19 cellular contexts compared by ENCODE assay signal in the genomic region with DNA sequence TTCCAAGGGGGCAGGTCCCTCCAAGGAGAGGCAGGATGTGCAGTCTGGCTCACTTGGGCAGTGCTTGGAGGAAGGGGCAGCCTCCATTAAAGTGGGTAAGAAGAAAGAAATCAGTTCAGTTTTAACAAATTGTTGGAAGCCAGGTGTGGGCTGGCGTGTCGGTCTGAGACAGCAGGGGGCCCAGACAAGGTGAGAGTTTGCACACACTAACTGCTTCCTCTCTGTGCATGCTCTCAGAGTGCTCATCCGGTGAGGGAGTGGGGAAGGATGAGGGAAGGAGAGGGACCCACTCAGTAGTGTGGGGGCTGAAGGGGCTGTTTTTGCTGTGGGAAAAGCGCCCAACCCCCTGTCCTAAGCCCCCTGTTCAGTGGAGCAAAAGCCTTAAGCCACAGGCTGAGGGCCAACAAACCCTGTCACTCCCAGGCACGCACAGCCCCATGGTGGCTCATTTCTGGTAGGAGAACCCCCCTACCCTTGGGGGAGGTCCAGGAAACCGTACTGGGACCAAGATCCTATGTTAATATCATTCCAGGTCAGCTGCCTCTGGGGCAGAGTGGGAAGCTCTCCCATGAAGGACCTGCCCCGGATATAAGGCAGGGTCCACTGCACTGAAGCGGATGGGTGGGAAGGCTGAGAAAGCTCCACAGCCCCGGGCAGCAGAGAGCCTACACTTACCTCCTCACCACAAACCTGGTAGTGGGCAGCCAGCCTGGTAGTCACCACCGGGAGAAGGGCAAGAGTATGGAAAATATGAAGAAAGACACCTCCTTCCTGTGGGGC. TPM values are rescaled to one million over a fixed set of nuclear protein-coding genes. Genes with fewer than 3 reads are reported as not detected.
A peak's percentile ranks its signal among the peaks of the same experiment; 100 is the strongest.
DNase-seq lines count a peak whose midpoint lies in the region; ATAC-seq and TF ChIP-seq lines count a peak whose summit lies in the region.
"Had no signal": no experiment of that assay in that cellular context is flagged by ENCODE, and none has a peak within 500 bp of the region (broad histone marks: within the 10 kb centered on the region; RNA-seq: fewer than 3 reads in every experiment).

No MANE protein-coding gene starts in this region.

- ATAC-seq in activated naive CD8-positive, alpha-beta T cell treated with anti-CD3 and anti-CD28 coated beads, Interleukin-2, amount 10 ng/mL, durations not matched to agents 7 days and 5 days (ENCODE audit: low read depth) = peak; percentile 67
- ATAC-seq in activated naive CD8-positive, alpha-beta T cell treated with anti-CD3 and anti-CD28 coated beads, Interleukin-2, amount 50 U/mL, for 24 hours = no peak
- ATAC-seq in left colon = no peak

- peaks cover 7% of the 10 kb centered on the region for H3K4me1 ChIP-seq in endodermal cell (ENCODE audit: control insufficient read depth, insufficient read depth, low read length)
- H3K4me1 ChIP-seq in sigmoid colon = peaks cover 0 to 14% (median 8%) of the 10 kb centered on the region in 4 donors

- no peak overlapping the region for H3K27ac Mint-ChIP-seq in activated naive CD8-positive, alpha-beta T cell treated with anti-CD3 and anti-CD28 coated beads, Interleukin-2, amount 10 ng/mL, durations not matched to agents 7 days and 5 days
- H3K27ac Mint-ChIP-seq in activated naive CD8-positive, alpha-beta T cell treated with anti-CD3 and anti-CD28 coated beads, Interleukin-2, amount 50 U/mL, for 24 hours = no peak overlapping the region
- H3K27ac Mint-ChIP-seq in endodermal cell = peak overlapping the region; percentile 8
- H3K27ac Mint-ChIP-seq: HFFc6 had no signal

- H3K27me3 ChIP-seq in endodermal cell (ENCODE audit: control insufficient read depth, insufficient read depth, low read length, poor library complexity, severe bottlenecking) = no peaks in the 10 kb centered on the region
- H3K27me3 ChIP-seq in sigmoid colon = no peaks in the 10 kb centered on the region
- H3K27me3 ChIP-seq: Peyer's patch had no signal

- TF ChIP-seq CTCF in endodermal cell (conservative IDR thresholded peaks at IDR 0.05) (no peak), sigmoid colon (IDR thresholded peaks at IDR 0.05) (no peak)

- no peak for TF ChIP-seq POLR2A in sigmoid colon (IDR thresholded peaks at IDR 0.05)

- no peak for DNase-seq in activated naive CD8-positive, alpha-beta T cell treated with anti-CD3 and anti-CD28 coated beads, Interleukin-2, amount 10 ng/mL, durations not matched to agents 7 days and 5 days
- no peak for DNase-seq in activated naive CD8-positive, alpha-beta T cell treated with anti-CD3 and anti-CD28 coated beads, Interleukin-2, amount 50 U/mL, for 24 hours
- peak; percentile 57 for DNase-seq in Jurkat, Clone E6-1 (ENCODE audit: low read depth, low spot score)
- DNase-seq in endodermal cell (peak; percentile 56), sigmoid colon (peak; percentile 44), left colon (no peak), NCI-H1417 treated with DMSO at 0.1 percent for 48 hours (lab: John Stamatoyannopoulos, UW) (no peak), T-helper 1 cell (no peak)
- DNase-seq: AML-193, DMS53, GOT3, HFFc6, NCI-H1092, NCI-H187, NCI-H446, SHP77 had no signal

- no peak for TF ChIP-seq EP300 in sigmoid colon (IDR thresholded peaks at IDR 0.05)

- no peaks in the 10 kb centered on the region for H3K36me3 ChIP-seq in endodermal cell (ENCODE audit: control insufficient read depth, insufficient read depth, low read length)
- no peaks in the 10 kb centered on the region for H3K36me3 ChIP-seq in sigmoid colon
- H3K36me3 ChIP-seq: Peyer's patch had no signal

- H3K4me3 ChIP-seq in Jurkat, Clone E6-1 (ENCODE audit: low read length) = no peak overlapping the region
- no peak overlapping the region for H3K4me3 ChIP-seq in endodermal cell (ENCODE audit: low read length)
- H3K4me3 ChIP-seq in sigmoid colon = no peak overlapping the region
- H3K4me3 ChIP-seq: Peyer's patch had no signal

- peaks cover 1% of the 10 kb centered on the region for H3K27me3 Mint-ChIP-seq in activated naive CD8-positive, alpha-beta T cell treated with anti-CD3 and anti-CD28 coated beads, Interleukin-2, amount 10 ng/mL, durations not matched to agents 7 days and 5 days
- no peaks in the 10 kb centered on the region for H3K27me3 Mint-ChIP-seq in activated naive CD8-positive, alpha-beta T cell treated with anti-CD3 and anti-CD28 coated beads, Interleukin-2, amount 50 U/mL, for 24 hours
- peaks cover 2% of the 10 kb centered on the region for H3K27me3 Mint-ChIP-seq in endodermal cell (ENCODE audit: insufficient read depth)

- 88 to 100% methylated on average over 2 to 10 of the region's 10 CpGs for WGBS in endodermal cell (ENCODE audit: insufficient coverage in 1 of 2, insufficient read length in 1 of 2), 2 experiments
- 75 to 89% methylated on average over 10 of the region's 10 CpGs for WGBS in sigmoid colon, 2 donors

- POLR2A ChIA-PET in activated naive CD8-positive, alpha-beta T cell treated with anti-CD3 and anti-CD28 coated beads, Interleukin-2, amount 10 ng/mL, durations not matched to agents 7 days and 5 days (lab: Charles Lee) = no interaction called here

- H3K9me3 ChIP-seq in endodermal cell (ENCODE audit: control insufficient read depth, low read length) (peaks cover 14% of the 10 kb centered on the region), sigmoid colon (no peaks in the 10 kb centered on the region)
- H3K9me3 ChIP-seq: Peyer's patch had no signal

- intact Hi-C loops in sigmoid colon (cut with DNase I) (no loop called here), left colon (cut with DNase I, micrococcal nuclease) (no loop called here)

- H3K27ac ChIP-seq in endodermal cell (ENCODE audit: low read depth, low read length) (no peak overlapping the region), sigmoid colon (no peak overlapping the region)
- H3K27ac ChIP-seq: KMS-11, Peyer's patch had no signal

- H3K9me3 Mint-ChIP-seq in activated naive CD8-positive, alpha-beta T cell treated with anti-CD3 and anti-CD28 coated beads, Interleukin-2, amount 10 ng/mL, durations not matched to agents 7 days and 5 days = no peaks in the 10 kb centered on the region
- no peaks in the 10 kb centered on the region for H3K9me3 Mint-ChIP-seq in activated naive CD8-positive, alpha-beta T cell treated with anti-CD3 and anti-CD28 coated beads, Interleukin-2, amount 50 U/mL, for 24 hours
- peaks cover 7% of the 10 kb centered on the region for H3K9me3 Mint-ChIP-seq in endodermal cell
- H3K9me3 Mint-ChIP-seq: CD4-positive, CD25-positive, alpha-beta regulatory T cell; HFFc6 had no signal

- H3K36me3 Mint-ChIP-seq in activated naive CD8-positive, alpha-beta T cell treated with anti-CD3 and anti-CD28 coated beads, Interleukin-2, amount 10 ng/mL, durations not matched to agents 7 days and 5 days = no peaks in the 10 kb centered on the region
- H3K36me3 Mint-ChIP-seq in activated naive CD8-positive, alpha-beta T cell treated with anti-CD3 and anti-CD28 coated beads, Interleukin-2, amount 50 U/mL, for 24 hours (ENCODE audit: low read depth) = no peaks in the 10 kb centered on the region
- H3K36me3 Mint-ChIP-seq in endodermal cell (ENCODE audit: low read depth) = no peaks in the 10 kb centered on the region
- H3K36me3 Mint-ChIP-seq: CD4-positive, CD25-positive, alpha-beta regulatory T cell had no signal

- peaks cover 15% of the 10 kb centered on the region for H3K4me1 Mint-ChIP-seq in activated naive CD8-positive, alpha-beta T cell treated with anti-CD3 and anti-CD28 coated beads, Interleukin-2, amount 10 ng/mL, durations not matched to agents 7 days and 5 days
- H3K4me1 Mint-ChIP-seq in activated naive CD8-positive, alpha-beta T cell treated with anti-CD3 and anti-CD28 coated beads, Interleukin-2, amount 50 U/mL, for 24 hours = peaks cover 18% of the 10 kb centered on the region
- H3K4me1 Mint-ChIP-seq in endodermal cell = peaks cover 41% of the 10 kb centered on the region

- H3K4me3 Mint-ChIP-seq in activated naive CD8-positive, alpha-beta T cell treated with anti-CD3 and anti-CD28 coated beads, Interleukin-2, amount 10 ng/mL, durations not matched to agents 7 days and 5 days = no peak overlapping the region
- H3K4me3 Mint-ChIP-seq in activated naive CD8-positive, alpha-beta T cell treated with anti-CD3 and anti-CD28 coated beads, Interleukin-2, amount 50 U/mL, for 24 hours = no peak overlapping the region
- H3K4me3 Mint-ChIP-seq in endodermal cell = no peak overlapping the region
- H3K4me3 Mint-ChIP-seq: CD4-positive, CD25-positive, alpha-beta regulatory T cell; HFFc6 had no signal

- no peak overlapping the region for H3K9ac ChIP-seq in endodermal cell (ENCODE audit: extremely low read depth, low read length, poor library complexity, severe bottlenecking)
- H3K9ac ChIP-seq: KMS-11 had no signal

RNA-seq across cellular contexts. Expression of gene PCBD1, which starts 5.1 kb away (rescaled TPM):
- total RNA-seq in activated naive CD8-positive, alpha-beta T cell treated with anti-CD3 and anti-CD28 coated beads, Interleukin-2, amount 10 ng/mL, durations not matched to agents 7 days and 5 days = 10 to 100 TPM; 23.5 to 27.7 TPM
- polyA plus RNA-seq in Jurkat, Clone E6-1 (2012; ENCODE audit: insufficient read depth, insufficient read length) = 48.6 TPM
- total RNA-seq in endodermal cell (100 to 1,000 TPM; 168 to 183 TPM), sigmoid colon (10 to 100 TPM; 82.5 to 98.1 (median 93.1) TPM), left colon (10 to 100 TPM; 67.6 to 78.2 TPM)
- 61.9 TPM for polyA plus RNA-seq in endodermal cell (2013, experiment 1 of 2)
- polyA plus RNA-seq in endodermal cell (2013, experiment 2 of 2) = 54.4 TPM
- 100 to 1,000 TPM; 116 to 135 (median 128) TPM for polyA plus RNA-seq in sigmoid colon

Comparison
In these comparisons a context has a peak if more than half of its experiments do, and no peak if none do; other contexts are left out.
1. DNase-seq: peak in Jurkat, Clone E6-1 (single experiment), endodermal cell (single experiment) and sigmoid colon (single experiment); none in activated naive CD8-positive, alpha-beta T cell treated with anti-CD3 and anti-CD28 coated beads, Interleukin-2, amount 10 ng/mL, durations not matched to agents 7 days and 5 days (single experiment), activated naive CD8-positive, alpha-beta T cell treated with anti-CD3 and anti-CD28 coated beads, Interleukin-2, amount 50 U/mL, for 24 hours (single experiment), left colon (0 of 2), NCI-H1417 treated with DMSO at 0.1 percent for 48 hours (single experiment) and T-helper 1 cell (0 of 5).